In genomic region chr17:58335061-58335731, GRCh38 we compare ENCODE assay signal across 10 cellular contexts. TPM values are rescaled to one million over a fixed set of nuclear protein-coding genes. Genes with fewer than 3 reads are reported as not detected.
A peak's percentile ranks its signal among the peaks of the same experiment; 100 is the strongest.
DNase-seq lines count a peak whose midpoint lies in the region; ATAC-seq and TF ChIP-seq lines count a peak whose summit lies in the region.
"Had no signal": no experiment of that assay in that cellular context is flagged by ENCODE, and none has a peak within 500 bp of the region (broad histone marks: within the 10 kb centered on the region; RNA-seq: fewer than 3 reads in every experiment).

No MANE protein-coding gene starts in this region.

- H3K4me3 ChIP-seq in mucosa of rectum (ENCODE audit: low read length in 2 of 2) (peak overlapping the region in 1 of 2 donors; percentile 58), vagina (no peak overlapping the region)

- peaks cover 50% of the 10 kb centered on the region for H3K36me3 Mint-ChIP-seq in activated T-helper 2 cell treated with anti-CD3 and anti-CD28 coated beads, Interferon-gamma antibody, Interleukin-2, Interleukin-4, amounts not matched to agents 10 μg/mL and 5 μg/mL and 100 μg/mL, durations not matched to agents 14 hours and 24 hours and 36 hours (ENCODE audit: low read depth)

- no peaks in the 10 kb centered on the region for H3K27me3 Mint-ChIP-seq in activated T-helper 2 cell treated with anti-CD3 and anti-CD28 coated beads, Interferon-gamma antibody, Interleukin-2, Interleukin-4, amounts not matched to agents 10 μg/mL and 5 μg/mL and 100 μg/mL, durations not matched to agents 14 hours and 24 hours and 36 hours (ENCODE audit: low read depth)

- H3K27ac Mint-ChIP-seq in activated T-helper 2 cell treated with anti-CD3 and anti-CD28 coated beads, Interferon-gamma antibody, Interleukin-2, Interleukin-4, amounts not matched to agents 10 μg/mL and 5 μg/mL and 100 μg/mL, durations not matched to agents 14 hours and 24 hours and 36 hours, result peak overlapping the region; percentile 99

- no peak for ATAC-seq in GM18909 (IDR thresholded peaks at IDR 0.05; ENCODE audit: poor library complexity, unreplicated experiment)
- ATAC-seq: HCT116 had no signal

- peak overlapping the region; percentile 88 to 89 for H3K27ac ChIP-seq in mucosa of rectum (ENCODE audit: low read depth in 2 of 2, low read length in 2 of 2)
- H3K27ac ChIP-seq in vagina, result peak overlapping the region; percentile 81

- H3K9me3 Mint-ChIP-seq in activated T-helper 2 cell treated with anti-CD3 and anti-CD28 coated beads, Interferon-gamma antibody, Interleukin-2, Interleukin-4, amounts not matched to agents 10 μg/mL and 5 μg/mL and 100 μg/mL, durations not matched to agents 14 hours and 24 hours and 36 hours, result no peaks in the 10 kb centered on the region

- H3K4me1 Mint-ChIP-seq in activated T-helper 2 cell treated with anti-CD3 and anti-CD28 coated beads, Interferon-gamma antibody, Interleukin-2, Interleukin-4, amounts not matched to agents 10 μg/mL and 5 μg/mL and 100 μg/mL, durations not matched to agents 14 hours and 24 hours and 36 hours (ENCODE audit: low read depth), result peaks cover 29% of the 10 kb centered on the region

- no peaks in the 10 kb centered on the region for H3K9me3 ChIP-seq in mucosa of rectum (ENCODE audit: control insufficient read depth in 2 of 2, low read length in 2 of 2)
- H3K9me3 ChIP-seq in vagina, result no peaks in the 10 kb centered on the region

- H3K4me3 Mint-ChIP-seq in activated T-helper 2 cell treated with anti-CD3 and anti-CD28 coated beads, Interferon-gamma antibody, Interleukin-2, Interleukin-4, amounts not matched to agents 10 μg/mL and 5 μg/mL and 100 μg/mL, durations not matched to agents 14 hours and 24 hours and 36 hours (ENCODE audit: low read depth), result peak overlapping the region; percentile 99

- no peak for TF ChIP-seq CTCF in vagina (IDR thresholded peaks at IDR 0.05)

- TF ChIP-seq POLR2A in vagina (IDR thresholded peaks at IDR 0.05), result no peak

- H3K36me3 ChIP-seq in mucosa of rectum (ENCODE audit: control insufficient read depth in 2 of 2, insufficient read depth in 2 of 2, low read length in 2 of 2) (peaks cover 0 to under 1% of the 10 kb centered on the region in 2 donors), vagina (no peaks in the 10 kb centered on the region)

- H3K27me3 ChIP-seq in mucosa of rectum (ENCODE audit: control insufficient read depth in 2 of 2, insufficient read depth in 2 of 2, low read length in 2 of 2) (no peaks in the 10 kb centered on the region), vagina (no peaks in the 10 kb centered on the region)

- H3K4me1 ChIP-seq in mucosa of rectum (ENCODE audit: control insufficient read depth in 2 of 2, insufficient read depth in 2 of 2, low read length in 2 of 2) (peaks cover 32 to 38% of the 10 kb centered on the region in 2 donors), vagina (peaks cover 43% of the 10 kb centered on the region)

- peak; percentile 61 for DNase-seq in stimulated activated CD4-positive, alpha-beta T cell treated with anti-CD3 and anti-CD28 coated beads, Interleukin-12 subunit alpha, Interleukin-12 subunit beta, amount 100 ng/mL, for 4 hours
- DNase-seq in stimulated activated CD4-positive, alpha-beta T cell treated with anti-CD3 and anti-CD28 coated beads, Interleukin-4, amount 100 ng/mL, for 1 hour, result no peak
- DNase-seq in activated T-helper 2 cell treated with anti-CD3 and anti-CD28 coated beads, Interferon-gamma antibody, Interleukin-2, Interleukin-4, amounts not matched to agents 10 μg/mL and 5 μg/mL and 100 μg/mL, durations not matched to agents 14 hours and 24 hours and 36 hours (ENCODE audit: low spot score), result no peak
- no peak for DNase-seq in vagina (ENCODE audit: extremely low spot score in 2 of 2)
- DNase-seq in NCI-H226, result no peak
- no peak for DNase-seq in DMS79 (lab: John Stamatoyannopoulos, UW)
- DNase-seq: NCI-H446 had no signal

- H3K9ac ChIP-seq in mucosa of rectum (ENCODE audit: low read depth in 1 of 2, low read length in 2 of 2), result peak overlapping the region; percentile 39 to 63

- intact Hi-C loops in activated T-helper 2 cell treated with anti-CD3 and anti-CD28 coated beads, Interferon-gamma antibody, Interleukin-2, Interleukin-4, amounts not matched to agents 10 μg/mL and 5 μg/mL and 100 μg/mL, durations not matched to agents 14 hours and 24 hours and 36 hours (cut with micrococcal nuclease), result loop anchor here (5.0 to 10.0 kb wide), 4 partner anchors 297 to 1492 kb away; partner anchors contain the start of gene SRSF1
- intact Hi-C loops in vagina (cut with DNase I), result no loop called here

RNA-seq across cellular contexts. Expression of gene TSPOAP1, which starts 6.6 kb away (rescaled TPM):
- total RNA-seq in activated T-helper 2 cell treated with anti-CD3 and anti-CD28 coated beads, Interferon-gamma antibody, Interleukin-2, Interleukin-4, amounts not matched to agents 10 μg/mL and 5 μg/mL and 100 μg/mL, durations not matched to agents 14 hours and 24 hours and 36 hours, result 21.9 and 22.3 TPM in 2 replicates
- 7.1 TPM for total RNA-seq in vagina

RNA-seq across cellular contexts. Expression of gene SUPT4H1, which starts 16.8 kb away (rescaled TPM):
- total RNA-seq in activated T-helper 2 cell treated with anti-CD3 and anti-CD28 coated beads, Interferon-gamma antibody, Interleukin-2, Interleukin-4, amounts not matched to agents 10 μg/mL and 5 μg/mL and 100 μg/mL, durations not matched to agents 14 hours and 24 hours and 36 hours, result 153 and 160 TPM in 2 replicates
- total RNA-seq in vagina, result 31.4 TPM

RNA-seq across cellular contexts. Expression of gene MPO, which starts 54.5 kb away (rescaled TPM):
- total RNA-seq in activated T-helper 2 cell treated with anti-CD3 and anti-CD28 coated beads, Interferon-gamma antibody, Interleukin-2, Interleukin-4, amounts not matched to agents 10 μg/mL and 5 μg/mL and 100 μg/mL, durations not matched to agents 14 hours and 24 hours and 36 hours, result not detected in 2 replicates
- total RNA-seq in vagina, result not detected
